In the genomic region with DNA sequence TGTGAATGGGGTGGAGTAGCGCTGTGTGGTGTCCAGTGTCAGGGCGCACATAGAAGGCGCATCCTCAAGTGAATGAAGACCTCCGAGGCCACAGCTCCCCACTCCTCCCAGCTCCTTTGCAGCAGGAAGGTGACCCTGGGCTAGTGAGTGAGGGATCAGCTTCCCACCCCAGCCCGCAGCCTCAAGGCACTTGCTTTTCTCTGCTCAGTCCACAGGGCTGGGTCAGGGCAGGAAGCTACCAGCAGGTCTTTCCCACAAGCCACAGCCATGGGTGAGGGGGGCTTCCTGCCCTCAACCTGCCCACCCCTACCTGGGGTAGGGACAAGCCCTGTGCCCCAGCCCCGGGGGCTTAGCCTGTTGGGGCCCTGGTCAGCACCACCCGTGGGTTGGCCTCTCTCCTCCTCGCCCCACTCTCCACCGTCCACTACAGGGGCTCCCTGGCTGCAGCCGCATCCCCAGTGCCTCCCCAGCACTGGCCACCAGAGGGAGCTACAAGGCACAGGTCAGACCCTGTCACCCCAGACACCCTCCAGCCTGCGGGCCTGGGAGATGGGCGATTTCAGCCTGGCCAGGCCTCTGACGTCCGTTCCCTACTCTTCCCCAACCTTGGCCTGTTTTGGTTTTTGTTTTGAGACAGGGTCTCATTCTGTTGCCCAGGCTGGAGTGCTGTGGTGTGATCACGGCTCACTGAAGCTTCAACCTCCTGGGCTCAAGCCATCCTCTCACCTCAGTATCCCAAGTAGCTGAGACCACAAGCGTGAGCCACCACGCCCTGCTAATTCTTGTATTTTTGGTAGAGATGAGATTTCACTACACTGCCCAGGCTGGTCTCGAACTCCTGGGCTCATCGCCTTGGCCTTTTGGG, we compare ENCODE assay signal across 8 cellular contexts. TPM values are rescaled to one million over a fixed set of nuclear protein-coding genes. Genes with fewer than 3 reads are reported as not detected.
DNase-seq lines count a peak whose midpoint lies in the region; ATAC-seq and TF ChIP-seq lines count a peak whose summit lies in the region.

No MANE protein-coding gene starts in this region.

- CTCF ChIA-PET in RWPE1 (lab: Yijun Ruan, JAX): interaction anchor here (0.5 to 4.7 kb wide), 62 partner anchors 7 to 620 kb away, joined by 3 to 44 read pairs (median 4); partner anchors contain the start of genes AJM1, CLIC3, ENTPD8 and FBXW5

- peaks cover 10% of the 10 kb centered on the region for H4K20me1 ChIP-seq in osteoblast (ENCODE audit: insufficient read depth, low read length)

- POLR2A ChIA-PET in RWPE1 (lab: Yijun Ruan, JAX; ENCODE audit: low non-redundant PET): interaction anchor here (0.5 kb wide), 2 partner anchors 9 to 145 kb away, joined by 3 read pairs; no protein-coding TSS in a partner anchor

- peak; percentile 44 for ATAC-seq in HG03159 (IDR thresholded peaks at IDR 0.05; ENCODE audit: unreplicated experiment)
- peak; percentile 16 for ATAC-seq in thoracic aorta (ENCODE audit: insufficient number of reproducible peaks, low FRiP score, low read depth)

- H3K36me3 ChIP-seq in osteoblast (ENCODE audit: insufficient read depth, low read length) (no peaks in the 10 kb centered on the region), thoracic aorta (no peaks in the 10 kb centered on the region)

- H3K79me2 ChIP-seq in osteoblast (ENCODE audit: insufficient read depth, low read length): no peaks in the 10 kb centered on the region

- H3K27ac ChIP-seq in RWPE1: peak overlapping the region; percentile 81
- no peak overlapping the region for H3K27ac ChIP-seq in osteoblast (ENCODE audit: low read depth, low read length)
- no peak overlapping the region for H3K27ac ChIP-seq in thoracic aorta

- peak overlapping the region; percentile 71 for H3K4me3 ChIP-seq in osteoblast (ENCODE audit: insufficient read depth, low read length)
- peak overlapping the region; percentile 92 for H3K4me3 ChIP-seq in thoracic aorta

- peak overlapping the region; percentile 90 for H3K4me2 ChIP-seq in osteoblast (ENCODE audit: insufficient read depth, low read length)

- H3K27me3 ChIP-seq in osteoblast (ENCODE audit: insufficient read depth, low read length) (no peaks in the 10 kb centered on the region), thoracic aorta (replicated peaks; ENCODE audit: insufficient read depth) (no peaks in the 10 kb centered on the region)

- no peak overlapping the region for H2AFZ ChIP-seq in osteoblast (ENCODE audit: low read length)

- DNase-seq in EH (ENCODE audit: low read depth) (peak; percentile 62), RWPE1 (ENCODE audit: low spot score) (peak; percentile 78), globus pallidus (ENCODE audit: low spot score) (peak; percentile 85), osteoblast (ENCODE audit: insufficient read length, low spot score, missing footprints) (peak; percentile 99), thoracic aorta (ENCODE audit: low spot score) (no peak), NCI-H226 (no peak)
- DNase-seq in activated naive CD4-positive, alpha-beta T cell (lab: John Stamatoyannopoulos, UW): peak; percentile 42 to 63 (median 51)

- H3K4me1 ChIP-seq in osteoblast (ENCODE audit: insufficient read depth, low read length): peaks cover 15% of the 10 kb centered on the region
- H3K4me1 ChIP-seq in thoracic aorta (ENCODE audit: control insufficient read depth in 1 of 2, low read depth in 2 of 2): peaks cover 20 to 30% of the 10 kb centered on the region in 2 donors

- peak; percentile 99 for TF ChIP-seq CTCF in RWPE1 (conservative IDR thresholded peaks at IDR 0.05; ENCODE audit: low read depth)
- TF ChIP-seq CTCF in osteoblast (IDR thresholded peaks at IDR 0.05; ENCODE audit: extremely low read depth, low read depth, low read length): peak; percentile 87
- peak; percentile 88 for TF ChIP-seq CTCF in thoracic aorta (IDR thresholded peaks at IDR 0.05)

- H3K9me3 ChIP-seq in osteoblast (ENCODE audit: low read depth, low read length) (no peaks in the 10 kb centered on the region), thoracic aorta (no peaks in the 10 kb centered on the region)

RNA-seq across cellular contexts. Expression of gene ABCA2, which starts 1.3 kb away (rescaled TPM):
- 19.4 and 20.3 TPM in 2 replicates for total RNA-seq in osteoblast
- 10 to 100 TPM; 37.2 to 60.5 TPM for total RNA-seq in thoracic aorta

RNA-seq across cellular contexts. Expression of gene FUT7, which starts 2.6 kb away (rescaled TPM):
- total RNA-seq in osteoblast (not detected in 2 replicates), thoracic aorta (not detected)

RNA-seq across cellular contexts. Expression of gene NPDC1, which starts 16.7 kb away (rescaled TPM):
- total RNA-seq in osteoblast (10.0 and 10.1 TPM in 2 replicates), thoracic aorta (10 to 100 TPM; 71.5 to 95.8 TPM)

RNA-seq across cellular contexts. Expression of gene ENTPD2, which starts 24.6 kb away (rescaled TPM):
- not detected in 2 replicates for total RNA-seq in osteoblast
- under 1 TPM; 0.92 to 0.95 TPM for total RNA-seq in thoracic aorta

RNA-seq across cellular contexts. Expression of gene CLIC3, which starts 32.9 kb away (rescaled TPM):
- total RNA-seq in osteoblast (1.5 and 2.5 TPM in 2 replicates), thoracic aorta (1 to 10 TPM; 1.4 to 8.7 TPM)

Comparison
In these comparisons a context has a peak if more than half of its experiments do, and no peak if none do; other contexts are left out.
1. DNase-seq: peak in EH (single experiment), RWPE1 (single experiment), activated naive CD4-positive, alpha-beta T cell (4 of 4), globus pallidus (single experiment) and osteoblast (single experiment); none in thoracic aorta (single experiment) and NCI-H226 (single experiment).
2. Peak in every context shown above with its lines, with median percentiles within 50 percentile points of each other: CTCF ChIP-seq.